In genomic region chr17:21126645-21127507, GRCh38 we compare ENCODE assay signal across 8 cellular contexts. TPM values are rescaled to one million over a fixed set of nuclear protein-coding genes. Genes with fewer than 3 reads are reported as not detected.
DNase-seq lines count a peak whose midpoint lies in the region; ATAC-seq and TF ChIP-seq lines count a peak whose summit lies in the region.

TSS of gene DHRS7B (plus strand) at chr17:21126964. CDS start at chr17:21126972, 8 bp downstream.

- H3K27ac ChIP-seq in GM23338 (ENCODE audit: low read depth): peak within 1 kb of the TSS; percentile 89
- peak within 1 kb of the TSS; percentile 89 for H3K27ac ChIP-seq in RWPE1

- 0 out of 3 replicates have a peak, but pooled peaks cover 3% of the 10 kb centered on the region for H3K9me3 Mint-ChIP-seq in GM23338
- peaks cover under 1% of the 10 kb centered on the region for H3K9me3 Mint-ChIP-seq in activated T-helper 2 cell treated with anti-CD3 and anti-CD28 coated beads, Interferon-gamma antibody, Interleukin-2, Interleukin-4, amounts not matched to agents 10 μg/mL and 5 μg/mL and 100 μg/mL, durations not matched to agents 14 hours and 24 hours and 36 hours
- no peaks in the 10 kb centered on the region for H3K9me3 Mint-ChIP-seq in natural killer cell

- H3K4me3 ChIP-seq in GM23338 (peak within 1 kb of the TSS; percentile 68), fibroblast of mammary gland (ENCODE audit: control insufficient read depth, low read depth, low read length) (peak within 1 kb of the TSS; percentile 95)

- TF ChIP-seq CTCF in GM23338 (conservative IDR thresholded peaks at IDR 0.05; ENCODE audit: low read depth in 2 of 2) (no peak), RWPE1 (conservative IDR thresholded peaks at IDR 0.05; ENCODE audit: low read depth) (no peak), fibroblast of mammary gland (conservative IDR thresholded peaks at IDR 0.05; ENCODE audit: control insufficient read depth, insufficient read depth, low read depth, low read length) (no peak), natural killer cell (IDR thresholded peaks at IDR 0.05) (no peak)

- H2AFZ ChIP-seq in GM23338: peak within 1 kb of the TSS; percentile 80

- peak within 1 kb of the TSS; percentile 93 for H3K27ac Mint-ChIP-seq in GM23338
- H3K27ac Mint-ChIP-seq in activated T-helper 2 cell treated with anti-CD3 and anti-CD28 coated beads, Interferon-gamma antibody, Interleukin-2, Interleukin-4, amounts not matched to agents 10 μg/mL and 5 μg/mL and 100 μg/mL, durations not matched to agents 14 hours and 24 hours and 36 hours: peak within 1 kb of the TSS; percentile 95
- peak within 1 kb of the TSS; percentile 97 to 98 for H3K27ac Mint-ChIP-seq in natural killer cell

- H3K36me3 ChIP-seq in GM23338 (ENCODE audit: insufficient read depth): no peaks in the 10 kb centered on the region

- H3K4me1 Mint-ChIP-seq in GM23338: peaks cover 18% of the 10 kb centered on the region
- peaks cover 24% of the 10 kb centered on the region for H3K4me1 Mint-ChIP-seq in activated T-helper 2 cell treated with anti-CD3 and anti-CD28 coated beads, Interferon-gamma antibody, Interleukin-2, Interleukin-4, amounts not matched to agents 10 μg/mL and 5 μg/mL and 100 μg/mL, durations not matched to agents 14 hours and 24 hours and 36 hours (ENCODE audit: low read depth)
- peaks cover 34 to 39% of the 10 kb centered on the region in 2 donors for H3K4me1 Mint-ChIP-seq in natural killer cell

- CTCF ChIA-PET in RWPE1 (lab: Yijun Ruan, JAX): interaction anchor here (0.6 kb wide), 1 partner anchor 134 kb away, joined by 4 read pairs; no protein-coding TSS in a partner anchor

- H3K27me3 Mint-ChIP-seq in GM23338 (ENCODE audit: insufficient read depth, low read depth, poor library complexity) (peaks cover 14% of the 10 kb centered on the region), natural killer cell (ENCODE audit: low read depth in 2 of 2) (no peaks in the 10 kb centered on the region)
- H3K27me3 Mint-ChIP-seq in activated T-helper 2 cell treated with anti-CD3 and anti-CD28 coated beads, Interferon-gamma antibody, Interleukin-2, Interleukin-4, amounts not matched to agents 10 μg/mL and 5 μg/mL and 100 μg/mL, durations not matched to agents 14 hours and 24 hours and 36 hours (ENCODE audit: low read depth): no peaks in the 10 kb centered on the region

- DNase-seq in Daoy (ENCODE audit: low read depth) (peak; percentile 99), GM23338 (ENCODE audit: low spot score) (peak; percentile 99), LHCN-M2 (ENCODE audit: low read depth) (peak; percentile 85), RWPE1 (ENCODE audit: low spot score) (peak; percentile 99), fibroblast of mammary gland (ENCODE audit: low read depth) (peak; percentile 85), natural killer cell (peak; percentile 95)
- peak; percentile 95 for DNase-seq in activated T-helper 2 cell treated with anti-CD3 and anti-CD28 coated beads, Interferon-gamma antibody, Interleukin-2, Interleukin-4, amounts not matched to agents 10 μg/mL and 5 μg/mL and 100 μg/mL, durations not matched to agents 14 hours and 24 hours and 36 hours (ENCODE audit: low spot score)
- DNase-seq in stimulated activated naive CD4-positive, alpha-beta T cell treated with Interleukin-2 at 50 U/mL for 16 hours (lab: John Stamatoyannopoulos, UW): peak; percentile 96

- H3K4me2 ChIP-seq in GM23338: peak within 1 kb of the TSS; percentile 86

- H3K36me3 Mint-ChIP-seq in GM23338 (ENCODE audit: low read depth): no peaks in the 10 kb centered on the region; the same call in 2 of the 3 replicates
- H3K36me3 Mint-ChIP-seq in activated T-helper 2 cell treated with anti-CD3 and anti-CD28 coated beads, Interferon-gamma antibody, Interleukin-2, Interleukin-4, amounts not matched to agents 10 μg/mL and 5 μg/mL and 100 μg/mL, durations not matched to agents 14 hours and 24 hours and 36 hours (ENCODE audit: low read depth): no peaks in the 10 kb centered on the region
- H3K36me3 Mint-ChIP-seq in natural killer cell: no peaks in the 10 kb centered on the region

- POLR2A ChIA-PET in RWPE1 (lab: Yijun Ruan, JAX; ENCODE audit: low non-redundant PET): interaction anchor here (0.7 kb wide), 1 partner anchor 77 kb away, joined by 3 read pairs; no protein-coding TSS in a partner anchor

- H3K9me2 ChIP-seq in GM23338 (ENCODE audit: insufficient read depth): 0 out of 2 replicates have a peak, but pooled peaks cover 4% of the 10 kb centered on the region

- peak; percentile 96 for ATAC-seq in GM23338
- ATAC-seq in natural killer cell: peak; percentile 84 to 91 (median 88)

- intact Hi-C loops in activated T-helper 2 cell treated with anti-CD3 and anti-CD28 coated beads, Interferon-gamma antibody, Interleukin-2, Interleukin-4, amounts not matched to agents 10 μg/mL and 5 μg/mL and 100 μg/mL, durations not matched to agents 14 hours and 24 hours and 36 hours (cut with micrococcal nuclease): loop anchor here (1.0 to 10.0 kb wide), 6 partner anchors 28 to 198 kb away; partner anchors contain the start of genes NATD1, TMEM11 and USP22
- intact Hi-C loops in natural killer cell (cut with micrococcal nuclease): loop anchor here (2.0 kb wide), 2 partner anchors 88 to 160 kb away; partner anchors contain the start of gene TMEM11

- 0 out of 2 replicates have a peak, but pooled peaks cover 5% of the 10 kb centered on the region for H3F3A ChIP-seq in GM23338 (replicated peaks; ENCODE audit: low read depth)

- peaks cover 39% of the 10 kb centered on the region for H3K4me1 ChIP-seq in GM23338 (ENCODE audit: insufficient read depth)

- H4K20me1 ChIP-seq in GM23338 (replicated peaks; ENCODE audit: insufficient read depth): 0 out of 2 replicates have a peak, but pooled peaks cover 2% of the 10 kb centered on the region

- peaks cover 48% of the 10 kb centered on the region for H3K79me2 ChIP-seq in GM23338 (replicated peaks; ENCODE audit: insufficient read depth)

- H3K4me3 Mint-ChIP-seq in GM23338: peak within 1 kb of the TSS; percentile 95
- H3K4me3 Mint-ChIP-seq in activated T-helper 2 cell treated with anti-CD3 and anti-CD28 coated beads, Interferon-gamma antibody, Interleukin-2, Interleukin-4, amounts not matched to agents 10 μg/mL and 5 μg/mL and 100 μg/mL, durations not matched to agents 14 hours and 24 hours and 36 hours (ENCODE audit: low read depth): peak within 1 kb of the TSS; percentile 93
- peak within 1 kb of the TSS; percentile 98 for H3K4me3 Mint-ChIP-seq in natural killer cell

- H3K27me3 ChIP-seq in GM23338 (ENCODE audit: insufficient read depth): no peaks in the 10 kb centered on the region

TF ChIP-seq in GM23338, 12 proteins besides CTCF, POLR2A, EP300 and RAD21 (continues in another document):
- TF ChIP-seq EZH2phosphoT487 (IDR thresholded peaks at IDR 0.05; ENCODE audit: unreplicated experiment) (no peak), ZNF331 (CRISPR knock-in tag; IDR thresholded peaks at IDR 0.05; ENCODE audit: low read depth) (no peak), POLR2AphosphoS5 (IDR thresholded peaks at IDR 0.05; ENCODE audit: low read depth) (peak; percentile 89), STAT1 (IDR thresholded peaks at IDR 0.05; ENCODE audit: unreplicated experiment) (no peak)

RNA-seq across cellular contexts. Expression of gene DHRS7B, which starts in this region (rescaled TPM):
- total RNA-seq in Daoy (2014; rRNA removed; shearing (Covaris generic)): 28.4 and 28.5 TPM in 2 replicates
- total RNA-seq in GM23338 (2014; rRNA removed; shearing (Covaris generic)): 24.7 and 26.6 TPM in 2 replicates
- polyA plus RNA-seq in GM23338 (2016; fragmentation: Nextera tagmentation; extraction: Ambion mirVana): 26.8 and 27.9 TPM in 2 replicates
- total RNA-seq in LHCN-M2 (2014; rRNA removed) (16.8 and 17.6 TPM in 2 replicates), natural killer cell (10 to 100 TPM; 10.3 to 13.4 (median 11.5) TPM)
- polyA plus RNA-seq in LHCN-M2 (2012): 19.5 TPM
- 17.7 and 19.4 TPM in 2 replicates for total RNA-seq in activated T-helper 2 cell treated with anti-CD3 and anti-CD28 coated beads, Interferon-gamma antibody, Interleukin-2, Interleukin-4, amounts not matched to agents 10 μg/mL and 5 μg/mL and 100 μg/mL, durations not matched to agents 14 hours and 24 hours and 36 hours

Comparison
In these comparisons a context has a peak if more than half of its experiments do, and no peak if none do; other contexts are left out.
1. Peak in every context shown above with its lines: DNase-seq, ATAC-seq, H3K4me3 ChIP-seq and H3K27ac ChIP-seq.